In genomic region chr3:162224736-162225135, GRCh38 we compare ENCODE assay signal across 1 cellular context.
TF ChIP-seq lines count a peak whose summit lies in the region.

No MANE protein-coding gene starts in this region.

TF ChIP-seq in H1, 55 proteins besides CTCF, POLR2A, EP300 and RAD21:
- TF ChIP-seq BACH1 (IDR thresholded peaks at IDR 0.05; ENCODE audit: low read length) (no peak), POLR2AphosphoS5 (IDR thresholded peaks at IDR 0.05; ENCODE audit: low read depth, low read length) (no peak), RNF2 (IDR thresholded peaks at IDR 0.05; ENCODE audit: borderline replicate concordance, low read depth, low read length, missing control alignments, poor library complexity, severe bottlenecking) (no peak), SIX5 (IDR thresholded peaks at IDR 0.05; ENCODE audit: low read depth, low read length) (no peak), SP4 (IDR thresholded peaks at IDR 0.05; ENCODE audit: low read length) (no peak), SP2 (IDR thresholded peaks at IDR 0.05; ENCODE audit: low read length) (no peak), RFX5 (IDR thresholded peaks at IDR 0.05; ENCODE audit: borderline replicate concordance, low read depth, low read length) (no peak), SIN3A (conservative IDR thresholded peaks at IDR 0.05 in 1 of 2, IDR thresholded peaks at IDR 0.05 in 1 of 2; ENCODE audit: low read depth in 1 of 2, low read length in 2 of 2) (no peak), SIRT6 (IDR thresholded peaks at IDR 0.05; ENCODE audit: low read length) (no peak), HDAC6 (IDR thresholded peaks at IDR 0.05; ENCODE audit: low read depth, low read length) (no peak), NANOG (IDR thresholded peaks at IDR 0.05; ENCODE audit: insufficient read depth, low read depth, low read length, poor library complexity, severe bottlenecking) (no peak), ZNF274 (IDR thresholded peaks at IDR 0.05; ENCODE audit: borderline replicate concordance, extremely low read depth, low read length) (no peak), JUN (IDR thresholded peaks at IDR 0.05; ENCODE audit: low read depth, low read length) (no peak)
